26 cellular contexts compared by ENCODE assay signal in the genomic region with DNA sequence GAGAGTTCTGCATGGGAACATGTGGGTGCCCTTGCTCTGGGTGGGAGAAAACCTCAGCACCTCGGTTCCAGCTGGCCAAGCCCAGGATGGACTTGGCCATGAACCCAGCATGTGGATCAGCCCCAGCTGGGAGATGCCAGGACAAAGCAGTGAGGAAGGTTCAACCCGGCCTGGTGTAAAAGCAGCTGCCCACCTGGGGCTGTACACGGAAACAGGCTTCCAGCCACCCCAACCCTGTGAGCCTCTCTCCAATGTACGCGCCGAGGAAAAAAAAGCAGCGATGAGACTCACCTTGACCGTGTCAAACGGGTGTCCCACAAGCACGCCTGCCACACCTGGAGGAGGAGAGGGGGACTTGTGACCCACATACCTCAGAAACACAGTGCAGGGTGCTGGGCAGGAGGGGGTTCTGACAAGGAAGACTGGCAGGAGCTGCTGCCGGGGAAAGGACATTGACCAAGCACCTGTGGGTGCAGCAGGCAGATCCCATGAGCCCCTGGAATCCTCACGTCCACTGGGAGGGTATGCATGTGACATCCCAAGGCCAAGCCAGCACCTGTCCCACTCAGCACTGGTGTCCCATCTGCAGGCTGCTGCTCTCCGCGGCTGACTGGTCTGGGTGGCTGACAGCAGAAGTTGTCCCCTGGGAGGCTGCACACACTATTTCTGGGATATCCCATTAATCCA. TPM values are rescaled to one million over a fixed set of nuclear protein-coding genes. Genes with fewer than 3 reads are reported as not detected.
DNase-seq lines count a peak whose midpoint lies in the region; ATAC-seq, FAIRE-seq and TF ChIP-seq lines count a peak whose summit lies in the region.
"Had no signal": no experiment of that assay in that cellular context is flagged by ENCODE, and none has a peak within 500 bp of the region (broad histone marks: within the 10 kb centered on the region; RNA-seq: fewer than 3 reads in every experiment).

No MANE protein-coding gene starts in this region.

- WGBS in right lobe of liver (ENCODE audit: insufficient coverage, low coverage, low lambda C conversion rate, missing lambda C conversion rate) = 80% methylated on average over 5 of the region's 14 CpGs
- 91% methylated on average over 12 of the region's 14 CpGs for WGBS in HepG2 (ENCODE audit: low lambda C conversion rate)
- 93% methylated on average over 10 of the region's 14 CpGs for WGBS in esophagus muscularis mucosa
- 92% methylated on average over 14 of the region's 14 CpGs for WGBS in sigmoid colon, 2 donors
- WGBS in mesendoderm (ENCODE audit: extremely low coverage, insufficient coverage, low lambda C conversion rate) = no CpG with 5 or more reads among the region's 14 CpGs

- DNase-seq in right lobe of liver (peak in 2 of 3 donors; percentile 10 to 35), HepG2 (ENCODE audit: low spot score) (no peak), esophagus muscularis mucosa (ENCODE audit: extremely low spot score) (no peak), sigmoid colon (peak; percentile 65), mesendoderm (no peak), NCI-H2107 (lab: John Stamatoyannopoulos, UW) (no peak)
- DNase-seq: activated CD4-positive, alpha-beta T cell treated with anti-CD3 and anti-CD28 coated beads, Interleukin-2, amount 50 U/mL, for 1 hour; activated CD8-positive, alpha-beta memory T cell treated with anti-CD3 and anti-CD28 coated beads, Interleukin-2, amount 50 U/mL, for 48 hours; activated gamma-delta T cell treated with Interleukin-2 at 50 U/mL for 16 hours; DND-41; esophagus squamous epithelium; NCI-H187; NCI-H446 treated with DMSO at 0.1 percent for 48 hours; small intestine; stimulated activated CD4-positive, alpha-beta T cell treated with anti-CD3 and anti-CD28 coated beads, Interleukin-4, amount 100 ng/mL, for 1 hour had no signal

- intact Hi-C loops in right lobe of liver (cut with DNase I) (no loop called here), HepG2 (cut with micrococcal nuclease; ENCODE audit: unreplicated experiment) (no loop called here), esophagus muscularis mucosa (cut with DNase I) (no loop called here), sigmoid colon (cut with DNase I) (no loop called here)

- H3K36me3 ChIP-seq in right lobe of liver = no peaks in the 10 kb centered on the region
- H3K36me3 ChIP-seq in HepG2 (replicated peaks in 1 of 2; ENCODE audit: control insufficient read depth in 1 of 2, insufficient read depth in 2 of 2, low read length in 2 of 2) = no peaks in the 10 kb centered on the region; a peak in 1 of 5 replicates
- peaks cover 4 to 11% (median 7%) of the 10 kb centered on the region in 4 donors for H3K36me3 ChIP-seq in esophagus muscularis mucosa
- H3K36me3 ChIP-seq in sigmoid colon = no peaks in the 10 kb centered on the region
- H3K36me3 ChIP-seq in mesendoderm (ENCODE audit: control insufficient read depth, insufficient read depth, low read length) = no peaks in the 10 kb centered on the region

- no peak for TF ChIP-seq EP300 in HepG2 (IDR thresholded peaks at IDR 0.05; ENCODE audit: low read depth in 2 of 2, low read length in 2 of 2)
- no peak for TF ChIP-seq EP300 in HepG2 (CRISPR knock-in tag; IDR thresholded peaks at IDR 0.05; ENCODE audit: borderline replicate concordance)
- TF ChIP-seq EP300 in esophagus muscularis mucosa (IDR thresholded peaks at IDR 0.05) = no peak
- no peak for TF ChIP-seq EP300 in sigmoid colon (IDR thresholded peaks at IDR 0.05)

- H3K9me3 ChIP-seq in right lobe of liver = no peaks in the 10 kb centered on the region
- H3K9me3 ChIP-seq in HepG2 (ENCODE audit: low read length) = no peaks in the 10 kb centered on the region
- no peaks in the 10 kb centered on the region for H3K9me3 ChIP-seq in esophagus muscularis mucosa
- no peaks in the 10 kb centered on the region for H3K9me3 ChIP-seq in sigmoid colon
- H3K9me3 ChIP-seq: esophagus squamous epithelium had no signal

- no peak for TF ChIP-seq RAD21 in HepG2 (CRISPR knock-in tag; IDR thresholded peaks at IDR 0.05)

- in situ Hi-C loops in HepG2 (cut with HindIII; ENCODE audit: extremely low pct_ligation_motif_present, low pct_unique_long_range_greater_than_20kb) = no loop called here

- H3K9ac ChIP-seq in HepG2 (ENCODE audit: insufficient read depth, low read depth, low read length) = no peak overlapping the region
- no peak overlapping the region for H3K9ac ChIP-seq in mesendoderm (ENCODE audit: low read length)
- H3K9ac ChIP-seq: parathyroid adenoma had no signal

- ATAC-seq in right lobe of liver (no peak), HepG2 (no peak), HG02840 (IDR thresholded peaks at IDR 0.05; ENCODE audit: low FRiP score, unreplicated experiment) (no peak), GM18505 (IDR thresholded peaks at IDR 0.05; ENCODE audit: unreplicated experiment) (no peak)
- ATAC-seq: K562 had no signal

- H3K4me1 ChIP-seq in right lobe of liver (no peaks in the 10 kb centered on the region), HepG2 (ENCODE audit: insufficient read depth, low read length) (peaks cover 22% of the 10 kb centered on the region), esophagus muscularis mucosa (peaks cover 34 to 73% (median 59%) of the 10 kb centered on the region in 4 donors), sigmoid colon (peaks cover 0 to 40% (median 35%) of the 10 kb centered on the region in 4 donors), mesendoderm (ENCODE audit: control insufficient read depth, low read depth, low read length) (peaks cover under 1% of the 10 kb centered on the region)
- H3K4me1 ChIP-seq: parathyroid adenoma had no signal

- H3K56ac ChIP-seq in mesendoderm (ENCODE audit: low read length) = no peak overlapping the region

- H3K79me1 ChIP-seq in mesendoderm (ENCODE audit: low read length) = peaks cover 15% of the 10 kb centered on the region

- no peak overlapping the region for H3K23ac ChIP-seq in mesendoderm (ENCODE audit: low read length)

- TF ChIP-seq CTCF in right lobe of liver (IDR thresholded peaks at IDR 0.05) = no peak
- no peak for TF ChIP-seq CTCF in HepG2 (CRISPR knock-in tag; IDR thresholded peaks at IDR 0.05)
- TF ChIP-seq CTCF in esophagus muscularis mucosa (IDR thresholded peaks at IDR 0.05) = no peak
- no peak for TF ChIP-seq CTCF in sigmoid colon (IDR thresholded peaks at IDR 0.05)

- H3K18ac ChIP-seq in mesendoderm (ENCODE audit: low read length) = no peak overlapping the region

- FAIRE-seq in HepG2 (lab: Jason Lieb, UNC) = no peak
- FAIRE-seq: GM18507, K562, small intestine had no signal

- no peak overlapping the region for H3K4ac ChIP-seq in mesendoderm (ENCODE audit: low read depth, low read length)

- H2AFZ ChIP-seq in HepG2 (ENCODE audit: low read length) = no peak overlapping the region
- H2AFZ ChIP-seq: parathyroid adenoma had no signal

- POLR2A ChIA-PET in HepG2 (lab: Yijun Ruan, JAX) = no interaction called here

- H4K20me1 ChIP-seq in HepG2 (ENCODE audit: insufficient read depth, low read length) = no peaks in the 10 kb centered on the region

- CTCF ChIA-PET in HepG2 (lab: Yijun Ruan, JAX; ENCODE audit: low intra/inter-chr PET ratio, low total read pairs) = no interaction called here

- H2BK15ac ChIP-seq in mesendoderm (replicated peaks; ENCODE audit: low read depth) = no peak overlapping the region

- H2BK5ac ChIP-seq in mesendoderm (ENCODE audit: low read length) = no peak overlapping the region

- BruUV-seq in HepG2 (replicated peaks; lab: Mats Ljungman, UMichigan) = no TSS peak

- H4K5ac ChIP-seq in mesendoderm (ENCODE audit: low read length) = no peak overlapping the region

- H4K8ac ChIP-seq in mesendoderm (ENCODE audit: low read depth, low read length) = no peak overlapping the region

- H3K4me3 ChIP-seq in right lobe of liver = no peak overlapping the region
- no peak overlapping the region for H3K4me3 ChIP-seq in HepG2 (replicated peaks in 1 of 3; ENCODE audit: insufficient read depth in 1 of 3, low read depth in 2 of 3, low read length in 3 of 3)
- no peak overlapping the region for H3K4me3 ChIP-seq in esophagus muscularis mucosa
- no peak overlapping the region for H3K4me3 ChIP-seq in sigmoid colon
- no peak overlapping the region for H3K4me3 ChIP-seq in mesendoderm (ENCODE audit: low read length)
- H3K4me3 ChIP-seq: esophagus squamous epithelium, K562 had no signal

- H3K27me3 ChIP-seq in right lobe of liver = no peaks in the 10 kb centered on the region
- no peaks in the 10 kb centered on the region for H3K27me3 ChIP-seq in HepG2 (ENCODE audit: control insufficient read depth in 1 of 2, insufficient read depth in 2 of 2, low read length in 2 of 2)
- H3K27me3 ChIP-seq in esophagus muscularis mucosa = no peaks in the 10 kb centered on the region
- H3K27me3 ChIP-seq in sigmoid colon = no peaks in the 10 kb centered on the region
- no peaks in the 10 kb centered on the region for H3K27me3 ChIP-seq in mesendoderm (ENCODE audit: insufficient read depth, low read length, poor library complexity)
- H3K27me3 ChIP-seq: esophagus squamous epithelium had no signal

- H3K27ac ChIP-seq in right lobe of liver (no peak overlapping the region), HepG2 (ENCODE audit: extremely low read length, insufficient read depth, low read length) (no peak overlapping the region), esophagus muscularis mucosa (replicated peaks in 1 of 4) (peak overlapping the region in 3 of 4 donors; percentile 81 to 84 (median 83)), sigmoid colon (peak overlapping the region; percentile 64 to 88 (median 86)), mesendoderm (ENCODE audit: low read depth, low read length) (no peak overlapping the region)
- H3K27ac ChIP-seq: parathyroid adenoma had no signal

- no peak overlapping the region for H2AK5ac ChIP-seq in mesendoderm (ENCODE audit: low read length)

- H2BK120ac ChIP-seq in mesendoderm (ENCODE audit: low read depth, low read length) = no peak overlapping the region

- H3K79me2 ChIP-seq in HepG2 (ENCODE audit: insufficient read depth, low read length) (no peaks in the 10 kb centered on the region), mesendoderm (ENCODE audit: control insufficient read depth, insufficient read depth, low read length) (peaks cover 6% of the 10 kb centered on the region)
- H3K79me2 ChIP-seq: parathyroid adenoma had no signal

- no peak for TF ChIP-seq POLR2A in right lobe of liver (IDR thresholded peaks at IDR 0.05)
- TF ChIP-seq POLR2A in HepG2 (IDR thresholded peaks at IDR 0.05; ENCODE audit: insufficient read depth in 1 of 2, low read depth in 2 of 2, low read length in 2 of 2) = no peak
- TF ChIP-seq POLR2A in esophagus muscularis mucosa (IDR thresholded peaks at IDR 0.05; ENCODE audit: low read depth) = no peak
- no peak for TF ChIP-seq POLR2A in sigmoid colon (IDR thresholded peaks at IDR 0.05)
- TF ChIP-seq POLR2A in GM18505 (IDR thresholded peaks at IDR 0.05; ENCODE audit: borderline replicate concordance, extremely low read depth, insufficient read depth, insufficient read length) = no peak

- H3K4me2 ChIP-seq in HepG2 (ENCODE audit: low read depth, low read length) = no peak overlapping the region
- H3K4me2 ChIP-seq in mesendoderm (ENCODE audit: low read length) = no peak overlapping the region

RNA-seq across cellular contexts. Expression of a gene that starts 7.5 kb away (rescaled TPM):
- total RNA-seq in right lobe of liver (10 to 100 TPM; 14.1 to 30.3 (median 18.2) TPM), HepG2 (2016; rRNA removed; fragmentation: Illumina TruSeq; extraction: Trizol) (9.6 and 17.2 TPM in 2 replicates), esophagus muscularis mucosa (10 to 100 TPM; 37.4 to 63.0 (median 49.2) TPM), sigmoid colon (10 to 100 TPM; 18.5 to 40.4 (median 33.4) TPM)
- 2.4 and 2.6 TPM in 2 replicates for total RNA-seq in HepG2 (2016; cell fraction: cytosol; rRNA removed; fragmentation: Illumina TruSeq; extraction: Trizol; ENCODE audit: low read depth)
- total RNA-seq in HepG2 (2016; cell fraction: insoluble cytoplasmic fraction; rRNA removed; fragmentation: Illumina TruSeq; extraction: Trizol) = 9.5 and 17.7 TPM in 2 replicates
- 6.9 and 7.4 TPM in 2 replicates for total RNA-seq in HepG2 (2016; cell fraction: membrane; rRNA removed; fragmentation: Illumina TruSeq; extraction: Trizol)
- 15.9 and 18.2 TPM in 2 replicates for total RNA-seq in HepG2 (2016; cell fraction: nucleus; rRNA removed; fragmentation: Illumina TruSeq; extraction: Trizol)
- polyA plus RNA-seq in HepG2 (2011; rRNA removed) (12.2 and 16.1 TPM in 2 replicates), sigmoid colon (10 to 100 TPM in 1 of 3 donors, 1 to 10 TPM in 2; 3.0 to 26.7 (median 3.7) TPM)
- polyA plus RNA-seq in HepG2 (2011; cell fraction: cytosol; rRNA removed) = 6.9 and 11.5 TPM in 2 replicates
- polyA plus RNA-seq in HepG2 (2011; cell fraction: nucleus; rRNA removed) = 98.4 and 122 TPM in 2 replicates
- 6.9 and 8.5 TPM in 2 replicates for polyA plus RNA-seq in HepG2 (2012)
- 1.4 and 1.6 TPM in 2 replicates for polyA plus RNA-seq in HepG2 (2016; cell fraction: cytosol; fragmentation: Illumina TruSeq; extraction: Trizol; ENCODE audit: low read depth)
- polyA plus RNA-seq in HepG2 (2016; cell fraction: insoluble cytoplasmic fraction; fragmentation: Illumina TruSeq; extraction: Trizol; ENCODE audit: low read depth) = 8.9 and 9.4 TPM in 2 replicates
- polyA plus RNA-seq in HepG2 (2016; cell fraction: membrane; fragmentation: Illumina TruSeq; extraction: Trizol; ENCODE audit: low read depth) = 3.8 and 4.2 TPM in 2 replicates
- polyA plus RNA-seq in HepG2 (2016; cell fraction: nucleus; fragmentation: Illumina TruSeq; extraction: Trizol; ENCODE audit: insufficient read depth, low read depth) = 47.1 and 52.2 TPM in 2 replicates
- polyA minus RNA-seq in HepG2 (2011; rRNA and poly(A)+ RNA removed; ENCODE audit: low replicate concordance) = 9.4 and 18.9 TPM in 2 replicates
- 4.6 and 8.4 TPM in 2 replicates for polyA minus RNA-seq in HepG2 (2011; cell fraction: cytosol; rRNA and poly(A)+ RNA removed)
- polyA minus RNA-seq in HepG2 (2011; cell fraction: nucleus; rRNA and poly(A)+ RNA removed) = 9.1 and 11.2 TPM in 2 replicates
- 29.6 TPM for polyA plus RNA-seq in mesendoderm (2013, experiment 1 of 2)
- 31.1 TPM for polyA plus RNA-seq in mesendoderm (2013, experiment 2 of 2)

RNA-seq across cellular contexts. Expression of a gene that starts 24.4 kb away (rescaled TPM):
- total RNA-seq in right lobe of liver (100 to 1,000 TPM in 4 of 6 experiments, 10 to 100 TPM in 2; 74.8 to 378 (median 229) TPM), HepG2 (2016; rRNA removed; fragmentation: Illumina TruSeq; extraction: Trizol) (0.87 and 1.0 TPM in 2 replicates), esophagus muscularis mucosa (not detected), sigmoid colon (not detected)
- 0.71 and 1.5 TPM in 2 replicates for total RNA-seq in HepG2 (2016; cell fraction: cytosol; rRNA removed; fragmentation: Illumina TruSeq; extraction: Trizol; ENCODE audit: low read depth)
- 0.88 and 0.95 TPM in 2 replicates for total RNA-seq in HepG2 (2016; cell fraction: insoluble cytoplasmic fraction; rRNA removed; fragmentation: Illumina TruSeq; extraction: Trizol)
- 0.53 and 1.1 TPM in 2 replicates for total RNA-seq in HepG2 (2016; cell fraction: membrane; rRNA removed; fragmentation: Illumina TruSeq; extraction: Trizol)
- total RNA-seq in HepG2 (2016; cell fraction: nucleus; rRNA removed; fragmentation: Illumina TruSeq; extraction: Trizol) = 0.47 and 0.65 TPM in 2 replicates
- polyA plus RNA-seq in HepG2 (2011; rRNA removed) (1.7 and 7.6 TPM in 2 replicates), sigmoid colon (under 1 TPM in 1 of 3 donors, not detected in 2; 0.22 TPM)
- 3.2 and 4.5 TPM in 2 replicates for polyA plus RNA-seq in HepG2 (2011; cell fraction: cytosol; rRNA removed)
- polyA plus RNA-seq in HepG2 (2011; cell fraction: nucleus; rRNA removed) = 4.2 and 9.5 TPM in 2 replicates
- polyA plus RNA-seq in HepG2 (2012) = 6.6 and 11.5 TPM in 2 replicates
- polyA plus RNA-seq in HepG2 (2016; cell fraction: cytosol; fragmentation: Illumina TruSeq; extraction: Trizol; ENCODE audit: low read depth) = 0.17 and 0.24 TPM in 2 replicates
- polyA plus RNA-seq in HepG2 (2016; cell fraction: insoluble cytoplasmic fraction; fragmentation: Illumina TruSeq; extraction: Trizol; ENCODE audit: low read depth) = 0.51 and 0.54 TPM in 2 replicates
- polyA plus RNA-seq in HepG2 (2016; cell fraction: membrane; fragmentation: Illumina TruSeq; extraction: Trizol; ENCODE audit: low read depth) = 0.41 and 0.42 TPM in 2 replicates
- 0.53 and 0.61 TPM in 2 replicates for polyA plus RNA-seq in HepG2 (2016; cell fraction: nucleus; fragmentation: Illumina TruSeq; extraction: Trizol; ENCODE audit: insufficient read depth, low read depth)
- 4.3 TPM in 1 of 2 replicates, not detected in the other for polyA minus RNA-seq in HepG2 (2011; rRNA and poly(A)+ RNA removed; ENCODE audit: low replicate concordance)
- polyA minus RNA-seq in HepG2 (2011; cell fraction: cytosol; rRNA and poly(A)+ RNA removed) = 2.3 and 3.1 TPM in 2 replicates
- 0.52 and 1.5 TPM in 2 replicates for polyA minus RNA-seq in HepG2 (2011; cell fraction: nucleus; rRNA and poly(A)+ RNA removed)
- polyA plus RNA-seq in mesendoderm (2013, experiment 1 of 2) = not detected
- not detected for polyA plus RNA-seq in mesendoderm (2013, experiment 2 of 2)
- total RNA-seq: cardiac septum; CD8-positive, alpha-beta memory T cell; esophagus squamous epithelium; glomerular endothelial cell; lower leg skin; RPMI7951; subcutaneous adipose tissue had no signal
- polyA plus RNA-seq: CD8-positive, alpha-beta memory T cell; K562 had no signal

RNA-seq across cellular contexts. Expression of a gene that starts 59.8 kb away (rescaled TPM):
- total RNA-seq in right lobe of liver (10 to 100 TPM; 24.4 to 52.5 (median 36.1) TPM), HepG2 (2016; rRNA removed; fragmentation: Illumina TruSeq; extraction: Trizol) (62.8 and 68.1 TPM in 2 replicates), esophagus muscularis mucosa (10 to 100 TPM; 54.8 to 83.4 (median 62.7) TPM), sigmoid colon (10 to 100 TPM; 53.9 to 61.5 (median 55.2) TPM)
- 18.9 and 19.0 TPM in 2 replicates for total RNA-seq in HepG2 (2016; cell fraction: cytosol; rRNA removed; fragmentation: Illumina TruSeq; extraction: Trizol; ENCODE audit: low read depth)
- total RNA-seq in HepG2 (2016; cell fraction: insoluble cytoplasmic fraction; rRNA removed; fragmentation: Illumina TruSeq; extraction: Trizol) = 58.6 and 68.6 TPM in 2 replicates
- total RNA-seq in HepG2 (2016; cell fraction: membrane; rRNA removed; fragmentation: Illumina TruSeq; extraction: Trizol) = 65.4 and 80.0 TPM in 2 replicates
- 38.0 and 40.7 TPM in 2 replicates for total RNA-seq in HepG2 (2016; cell fraction: nucleus; rRNA removed; fragmentation: Illumina TruSeq; extraction: Trizol)
- polyA plus RNA-seq in HepG2 (2011; rRNA removed) (23.9 and 29.4 TPM in 2 replicates), sigmoid colon (10 to 100 TPM; 26.7 to 46.7 (median 40.2) TPM)
- 13.8 and 18.5 TPM in 2 replicates for polyA plus RNA-seq in HepG2 (2011; cell fraction: cytosol; rRNA removed)
- 23.8 and 24.4 TPM in 2 replicates for polyA plus RNA-seq in HepG2 (2011; cell fraction: nucleus; rRNA removed)
- 43.4 and 54.0 TPM in 2 replicates for polyA plus RNA-seq in HepG2 (2012)
- 29.1 and 32.3 TPM in 2 replicates for polyA plus RNA-seq in HepG2 (2016; cell fraction: cytosol; fragmentation: Illumina TruSeq; extraction: Trizol; ENCODE audit: low read depth)
- polyA plus RNA-seq in HepG2 (2016; cell fraction: insoluble cytoplasmic fraction; fragmentation: Illumina TruSeq; extraction: Trizol; ENCODE audit: low read depth) = 93.6 and 111 TPM in 2 replicates
- 65.2 and 73.0 TPM in 2 replicates for polyA plus RNA-seq in HepG2 (2016; cell fraction: membrane; fragmentation: Illumina TruSeq; extraction: Trizol; ENCODE audit: low read depth)
- 82.8 and 91.4 TPM in 2 replicates for polyA plus RNA-seq in HepG2 (2016; cell fraction: nucleus; fragmentation: Illumina TruSeq; extraction: Trizol; ENCODE audit: insufficient read depth, low read depth)
- 24.4 and 42.6 TPM in 2 replicates for polyA minus RNA-seq in HepG2 (2011; rRNA and poly(A)+ RNA removed; ENCODE audit: low replicate concordance)
- polyA minus RNA-seq in HepG2 (2011; cell fraction: cytosol; rRNA and poly(A)+ RNA removed) = 17.8 and 23.1 TPM in 2 replicates
- polyA minus RNA-seq in HepG2 (2011; cell fraction: nucleus; rRNA and poly(A)+ RNA removed) = 36.4 and 41.8 TPM in 2 replicates
- 150 TPM for polyA plus RNA-seq in mesendoderm (2013, experiment 1 of 2)
- polyA plus RNA-seq in mesendoderm (2013, experiment 2 of 2) = 152 TPM

Comparison
In these comparisons a context has a peak if more than half of its experiments do, and no peak if none do; other contexts are left out.
1. DNase-seq: peak in right lobe of liver (2 of 3) and sigmoid colon (single experiment); none in HepG2 (single experiment), esophagus muscularis mucosa (single experiment), mesendoderm (single experiment) and NCI-H2107 (single experiment).
2. RNA of a gene that starts 24.4 kb away (total RNA-seq): 74.8 to 378 TPM in right lobe of liver; 0.47 to 1.5 TPM in HepG2, not detected in esophagus muscularis mucosa and not detected in sigmoid colon; every median in the first group is over 10 times any median in the second.
3. H3K27ac ChIP-seq: peak in esophagus muscularis mucosa (3 of 4) and sigmoid colon (4 of 4); none in right lobe of liver (0 of 3), HepG2 (single experiment) and mesendoderm (single experiment).